ENCODE assay signal across 8 cellular contexts in genomic region chr9:94029932-94030317, GRCh38. TPM values are rescaled to one million over a fixed set of nuclear protein-coding genes. Genes with fewer than 3 reads are reported as not detected.
DNase-seq lines count a peak whose midpoint lies in the region; ATAC-seq, FAIRE-seq and TF ChIP-seq lines count a peak whose summit lies in the region.

No MANE protein-coding gene starts in this region.

- H3K27ac ChIP-seq in heart left ventricle (peak overlapping the region; percentile 77 to 95 (median 88)), astrocyte (ENCODE audit: low read depth, low read length) (peak overlapping the region; percentile 77), lung (ENCODE audit: low read depth in 1 of 2, low read length in 1 of 2) (peak overlapping the region; percentile 91 to 96), upper lobe of right lung (peak overlapping the region; percentile 89)

- H3K4me3 Mint-ChIP-seq in astrocyte (ENCODE audit: unreplicated experiment): peak overlapping the region; percentile 99

- intact Hi-C loops in heart left ventricle (cut with DNase I): loop anchor here in 1 of 10 donors (5.0 kb wide), 1 partner anchor 137 kb away; no protein-coding TSS in a partner anchor
- intact Hi-C loops in Right ventricle myocardium superior (cut with DNase I): no loop called here
- intact Hi-C loops in upper lobe of right lung (cut with DNase I): no loop called here

- H3K4me2 ChIP-seq in astrocyte (ENCODE audit: low read length): peak overlapping the region; percentile 98

- peak overlapping the region; percentile 96 for H2AFZ ChIP-seq in astrocyte (ENCODE audit: low read depth, low read length)

- peaks cover 3% of the 10 kb centered on the region for H3K4me1 Mint-ChIP-seq in astrocyte (ENCODE audit: low read depth, unreplicated experiment)

- FAIRE-seq in astrocyte (lab: Jason Lieb, UNC): no peak

- DNase-seq in heart left ventricle (no peak), Right ventricle myocardium superior (no peak), astrocyte (ENCODE audit: low read depth) (no peak), lung (ENCODE audit: low spot score) (no peak), upper lobe of right lung (no peak), NCI-H446 (lab: John Stamatoyannopoulos, UW) (no peak)

- TF ChIP-seq POLR2A in heart left ventricle (IDR thresholded peaks at IDR 0.05) (no peak), GM18505 (IDR thresholded peaks at IDR 0.05; ENCODE audit: borderline replicate concordance, extremely low read depth, insufficient read depth, insufficient read length) (no peak)

- peaks cover 4% of the 10 kb centered on the region for H3K36me3 Mint-ChIP-seq in astrocyte (ENCODE audit: low read depth, unreplicated experiment)

- no peaks in the 10 kb centered on the region for H3K36me3 ChIP-seq in heart left ventricle
- H3K36me3 ChIP-seq in astrocyte (ENCODE audit: insufficient read depth, low read length): no peaks in the 10 kb centered on the region
- no peaks in the 10 kb centered on the region for H3K36me3 ChIP-seq in lung (ENCODE audit: control insufficient read depth in 2 of 2, insufficient read depth in 2 of 2, low read length in 2 of 2)
- H3K36me3 ChIP-seq in upper lobe of right lung: no peaks in the 10 kb centered on the region

- WGBS in heart left ventricle, 4 donors: 27 to 33% (median 30%) methylated on average over 6 of the region's 6 CpGs
- 31 to 33% methylated on average over 6 of the region's 6 CpGs for WGBS in lung, 2 donors

- peaks cover 26% of the 10 kb centered on the region for H3K79me2 ChIP-seq in astrocyte (ENCODE audit: insufficient read depth, low read length)

- peaks cover 6% of the 10 kb centered on the region for H3K9me3 Mint-ChIP-seq in astrocyte (ENCODE audit: unreplicated experiment)

- no peaks in the 10 kb centered on the region for H4K20me1 ChIP-seq in astrocyte (ENCODE audit: insufficient read depth, low read length)

- TF ChIP-seq CTCF in heart left ventricle (IDR thresholded peaks at IDR 0.05) (no peak), astrocyte (IDR thresholded peaks at IDR 0.05; ENCODE audit: insufficient read depth, low read depth, low read length) (no peak), lung (IDR thresholded peaks at IDR 0.05; ENCODE audit: control extremely low read depth, extremely low read depth) (no peak), upper lobe of right lung (IDR thresholded peaks at IDR 0.05) (no peak)

- peak overlapping the region; percentile 75 to 99 (median 90) for H3K4me3 ChIP-seq in heart left ventricle
- H3K4me3 ChIP-seq in astrocyte (ENCODE audit: insufficient read depth, low read depth, low read length): peak overlapping the region; percentile 85
- peak overlapping the region; percentile 90 for H3K4me3 ChIP-seq in lung
- peak overlapping the region; percentile 92 for H3K4me3 ChIP-seq in upper lobe of right lung

- H3K9ac ChIP-seq in astrocyte (ENCODE audit: low read length): peak overlapping the region; percentile 89

- no peak for ATAC-seq in heart left ventricle
- ATAC-seq in Right ventricle myocardium superior (ENCODE audit: poor library complexity): no peak
- no peak for ATAC-seq in lung (ENCODE audit: insufficient read depth, low FRiP score)
- ATAC-seq in upper lobe of right lung: no peak
- ATAC-seq in GM18505 (IDR thresholded peaks at IDR 0.05; ENCODE audit: unreplicated experiment): no peak
- ATAC-seq in GM21515 (IDR thresholded peaks at IDR 0.05; ENCODE audit: unreplicated experiment): no peak

- no peak overlapping the region for H3K27ac Mint-ChIP-seq in astrocyte (ENCODE audit: unreplicated experiment)

- H3K9me3 ChIP-seq in heart left ventricle: no peaks in the 10 kb centered on the region
- H3K9me3 ChIP-seq in astrocyte (ENCODE audit: insufficient read depth, low read depth, low read length): no peaks in the 10 kb centered on the region
- H3K9me3 ChIP-seq in lung (ENCODE audit: control insufficient read depth in 2 of 2, insufficient read depth in 1 of 2, low read length in 1 of 2): peaks cover 0 to 3% of the 10 kb centered on the region in 2 donors
- no peaks in the 10 kb centered on the region for H3K9me3 ChIP-seq in upper lobe of right lung

- peaks cover 0 to 22% (median 14%) of the 10 kb centered on the region in 12 donors for H3K4me1 ChIP-seq in heart left ventricle
- peaks cover 14% of the 10 kb centered on the region for H3K4me1 ChIP-seq in astrocyte (ENCODE audit: insufficient read depth, low read length)
- H3K4me1 ChIP-seq in lung (ENCODE audit: control insufficient read depth in 2 of 2, insufficient read depth in 2 of 2, low read length in 2 of 2): peaks cover 1 to 6% of the 10 kb centered on the region in 2 donors
- H3K4me1 ChIP-seq in upper lobe of right lung: peaks cover 4% of the 10 kb centered on the region

- H3K27me3 Mint-ChIP-seq in astrocyte (ENCODE audit: low read depth, unreplicated experiment): no peaks in the 10 kb centered on the region

- no peaks in the 10 kb centered on the region for H3K27me3 ChIP-seq in heart left ventricle
- no peaks in the 10 kb centered on the region for H3K27me3 ChIP-seq in astrocyte (ENCODE audit: insufficient read depth, low read length)
- H3K27me3 ChIP-seq in lung (ENCODE audit: control insufficient read depth, insufficient read depth): no peaks in the 10 kb centered on the region
- H3K27me3 ChIP-seq in upper lobe of right lung: no peaks in the 10 kb centered on the region

RNA-seq across cellular contexts. Expression of gene PTPDC1, which starts 54.3 kb away (rescaled TPM):
- total RNA-seq in heart left ventricle (10 to 100 TPM in 3 of 9 donors, 1 to 10 TPM in 6; 6.4 to 12.3 (median 9.5) TPM), Right ventricle myocardium superior (8.4 TPM), astrocyte (5.1 and 5.4 TPM in 2 replicates), lung (10 to 100 TPM; 11.1 to 26.0 TPM), upper lobe of right lung (10.0 TPM)
- polyA plus RNA-seq in heart left ventricle (1 to 10 TPM; 6.0 to 7.9 TPM), lung (1 to 10 TPM; 3.1 to 4.0 TPM)
